Comparison of ENCODE assay signal across 37 cellular contexts in genomic region chr14:91956616-91957015, GRCh38. TPM values are rescaled to one million over a fixed set of nuclear protein-coding genes. Genes with fewer than 3 reads are reported as not detected.
"Had no signal": no experiment of that assay in that cellular context is flagged by ENCODE, and none has a peak within 500 bp of the region (broad histone marks: within the 10 kb centered on the region; RNA-seq: fewer than 3 reads in every experiment).

No MANE protein-coding gene starts in this region.

- H3K36me3 Mint-ChIP-seq: activated naive CD4-positive, alpha-beta T cell treated with anti-CD3 and anti-CD28 coated beads, Interleukin-2, amount 50 U/mL, for 24 hours; activated naive CD8-positive, alpha-beta T cell treated with anti-CD3 and anti-CD28 coated beads for 36 hours had no signal

- H3K27me3 Mint-ChIP-seq: activated CD8-positive, alpha-beta T cell treated with anti-CD3 and anti-CD28 coated beads for 36 hours; activated naive CD4-positive, alpha-beta T cell treated with anti-CD3 and anti-CD28 coated beads, Interleukin-2, amount 50 U/mL, for 24 hours had no signal

- ATAC-seq: activated CD4-positive, CD25-positive, alpha-beta regulatory T cell treated with anti-CD3 and anti-CD28 coated beads, Interleukin-2, amount 50 U/mL, for 24 hours; activated CD8-positive, alpha-beta T cell treated with anti-CD3 and anti-CD28 coated beads for 36 hours; activated naive CD8-positive, alpha-beta T cell treated with anti-CD3 and anti-CD28 coated beads, Interleukin-2, amount 50 U/mL, for 24 hours; body of pancreas; gastroesophageal sphincter; heart right ventricle; T-helper 17 cell had no signal

- H3K36me3 ChIP-seq: adrenal gland, breast epithelium, esophagus squamous epithelium, gastroesophageal sphincter, heart right ventricle, WERI-Rb-1 had no signal

- H3K4me3 ChIP-seq: adrenal gland, body of pancreas, breast epithelium, coronary artery, dorsolateral prefrontal cortex, esophagus squamous epithelium, gastroesophageal sphincter, heart right ventricle, hepatocyte had no signal

- H3K9me3 Mint-ChIP-seq: activated B cell treated with CpG ODN at 0.5 μM for 24 hours; activated CD8-positive, alpha-beta T cell treated with anti-CD3 and anti-CD28 coated beads for 36 hours; activated naive CD4-positive, alpha-beta T cell treated with anti-CD3 and anti-CD28 coated beads for 36 hours; activated naive CD4-positive, alpha-beta T cell treated with anti-CD3 and anti-CD28 coated beads, Interleukin-2, amount 50 U/mL, for 24 hours; activated naive CD8-positive, alpha-beta T cell treated with anti-CD3 and anti-CD28 coated beads for 36 hours; activated naive CD8-positive, alpha-beta T cell treated with anti-CD3 and anti-CD28 coated beads, Interleukin-2, amount 50 U/mL, for 24 hours; activated T-helper 1 cell treated with anti-CD3 and anti-CD28 coated beads, Interleukin-12 subunit alpha, Interleukin-12 subunit beta, Interleukin-2, Interleukin-4 antibody, amounts not matched to agents 30 ng/mL and 10 ng/mL and 1 ng/mL, durations not matched to agents 14 hours and 24 hours and 36 hours; activated T-helper 2 cell treated with anti-CD3 and anti-CD28 coated beads, Interferon-gamma antibody, Interleukin-2, Interleukin-4, amounts not matched to agents 10 μg/mL and 5 μg/mL and 100 μg/mL, durations not matched to agents 14 hours and 24 hours and 36 hours; central memory CD8-positive, alpha-beta T cell; dendritic cell treated with granulocyte-macrophage colony-stimulating factor and Interleukin-4, amounts not matched to agents 40 ng/mL and 50 ng/mL, for 4 days; endodermal cell; T-helper 2 cell treated with Interferon-gamma antibody and Interleukin-4, amounts not matched to agents 5 μg/mL and 100 μg/mL, for 36 hours had no signal

- H3K4me1 Mint-ChIP-seq: activated B cell treated with CpG ODN at 0.5 μM for 24 hours; central memory CD8-positive, alpha-beta T cell; endodermal cell; T-helper 17 cell had no signal

- H3K27me3 ChIP-seq: adrenal gland, body of pancreas, breast epithelium, hepatocyte had no signal

- DNase-seq: activated B cell treated with CpG ODN at 0.5 μM for 24 hours; activated CD4-positive, alpha-beta T cell treated with anti-CD3 and anti-CD28 coated beads for 48 hours; activated CD4-positive, alpha-beta T cell treated with anti-CD3 and anti-CD28 coated beads, Interleukin-2, amount 50 U/mL, for 1 hour; activated CD4-positive, alpha-beta T cell treated with anti-CD3 and anti-CD28 coated beads, Interleukin-2, amount 50 U/mL, for 48 hours; activated CD8-positive, alpha-beta memory T cell treated with anti-CD3 and anti-CD28 coated beads for 24 hours; activated CD8-positive, alpha-beta T cell treated with anti-CD3 and anti-CD28 coated beads for 36 hours; activated effector memory CD4-positive, alpha-beta T cell treated with anti-CD3 and anti-CD28 coated beads, Interleukin-2, amount 50 U/mL, for 16 hours; activated naive CD4-positive, alpha-beta T cell treated with anti-CD3 and anti-CD28 coated beads for 36 hours; activated naive CD8-positive, alpha-beta T cell treated with anti-CD3 and anti-CD28 coated beads for 36 hours; activated naive CD8-positive, alpha-beta T cell treated with anti-CD3 and anti-CD28 coated beads, Interleukin-2, amount 50 U/mL, for 24 hours; activated T-cell treated with anti-CD3 and anti-CD28 coated beads, Interleukin-2, amount 50 U/mL, for 1 hour; activated T-cell treated with anti-CD3 and anti-CD28 coated beads, Interleukin-2, amount 50 U/mL, for 48 hours; adrenal gland; amygdala; aorta; body of pancreas; dorsolateral prefrontal cortex; effector memory CD4-positive, alpha-beta T cell; endodermal cell; erythroblast; esophagus squamous epithelium; foreskin melanocyte; heart right ventricle; T-helper 17 cell; T1000; WERI-Rb-1 had no signal

- H3K4me3 Mint-ChIP-seq: activated B cell treated with CpG ODN at 0.5 μM for 24 hours; activated CD8-positive, alpha-beta T cell treated with anti-CD3 and anti-CD28 coated beads for 36 hours; activated naive CD4-positive, alpha-beta T cell treated with anti-CD3 and anti-CD28 coated beads for 36 hours; activated naive CD4-positive, alpha-beta T cell treated with anti-CD3 and anti-CD28 coated beads, Interleukin-2, amount 50 U/mL, for 24 hours; activated naive CD8-positive, alpha-beta T cell treated with anti-CD3 and anti-CD28 coated beads, Interleukin-2, amount 50 U/mL, for 24 hours; activated T-helper 1 cell treated with anti-CD3 and anti-CD28 coated beads, Interleukin-12 subunit alpha, Interleukin-12 subunit beta, Interleukin-2, Interleukin-4 antibody, amounts not matched to agents 30 ng/mL and 10 ng/mL and 1 ng/mL, durations not matched to agents 14 hours and 24 hours and 36 hours; central memory CD8-positive, alpha-beta T cell; dendritic cell treated with granulocyte-macrophage colony-stimulating factor and Interleukin-4, amounts not matched to agents 40 ng/mL and 50 ng/mL, for 4 days; endodermal cell; T-helper 17 cell; T-helper 2 cell treated with Interferon-gamma antibody and Interleukin-4, amounts not matched to agents 5 μg/mL and 100 μg/mL, for 36 hours had no signal

- H3K27ac Mint-ChIP-seq: activated B cell treated with CpG ODN at 0.5 μM for 24 hours; activated CD8-positive, alpha-beta T cell treated with anti-CD3 and anti-CD28 coated beads for 36 hours; activated naive CD4-positive, alpha-beta T cell treated with anti-CD3 and anti-CD28 coated beads for 36 hours; activated naive CD4-positive, alpha-beta T cell treated with anti-CD3 and anti-CD28 coated beads, Interleukin-2, amount 50 U/mL, for 24 hours; activated naive CD8-positive, alpha-beta T cell treated with anti-CD3 and anti-CD28 coated beads for 36 hours; activated naive CD8-positive, alpha-beta T cell treated with anti-CD3 and anti-CD28 coated beads, Interleukin-2, amount 50 U/mL, for 24 hours; activated T-helper 1 cell treated with anti-CD3 and anti-CD28 coated beads, Interleukin-12 subunit alpha, Interleukin-12 subunit beta, Interleukin-2, Interleukin-4 antibody, amounts not matched to agents 30 ng/mL and 10 ng/mL and 1 ng/mL, durations not matched to agents 14 hours and 24 hours and 36 hours; activated T-helper 2 cell treated with anti-CD3 and anti-CD28 coated beads, Interferon-gamma antibody, Interleukin-2, Interleukin-4, amounts not matched to agents 10 μg/mL and 5 μg/mL and 100 μg/mL, durations not matched to agents 14 hours and 24 hours and 36 hours; dendritic cell treated with granulocyte-macrophage colony-stimulating factor and Interleukin-4, amounts not matched to agents 40 ng/mL and 50 ng/mL, for 4 days; endodermal cell; T-helper 17 cell; T-helper 2 cell treated with Interferon-gamma antibody and Interleukin-4, amounts not matched to agents 5 μg/mL and 100 μg/mL, for 36 hours had no signal

RNA-seq across cellular contexts. Expression of gene FBLN5, which starts 9.1 kb away (rescaled TPM):
- total RNA-seq: activated B cell treated with CpG ODN at 0.5 μM for 24 hours had no signal
